7 cellular contexts compared by ENCODE assay signal in the genomic region with DNA sequence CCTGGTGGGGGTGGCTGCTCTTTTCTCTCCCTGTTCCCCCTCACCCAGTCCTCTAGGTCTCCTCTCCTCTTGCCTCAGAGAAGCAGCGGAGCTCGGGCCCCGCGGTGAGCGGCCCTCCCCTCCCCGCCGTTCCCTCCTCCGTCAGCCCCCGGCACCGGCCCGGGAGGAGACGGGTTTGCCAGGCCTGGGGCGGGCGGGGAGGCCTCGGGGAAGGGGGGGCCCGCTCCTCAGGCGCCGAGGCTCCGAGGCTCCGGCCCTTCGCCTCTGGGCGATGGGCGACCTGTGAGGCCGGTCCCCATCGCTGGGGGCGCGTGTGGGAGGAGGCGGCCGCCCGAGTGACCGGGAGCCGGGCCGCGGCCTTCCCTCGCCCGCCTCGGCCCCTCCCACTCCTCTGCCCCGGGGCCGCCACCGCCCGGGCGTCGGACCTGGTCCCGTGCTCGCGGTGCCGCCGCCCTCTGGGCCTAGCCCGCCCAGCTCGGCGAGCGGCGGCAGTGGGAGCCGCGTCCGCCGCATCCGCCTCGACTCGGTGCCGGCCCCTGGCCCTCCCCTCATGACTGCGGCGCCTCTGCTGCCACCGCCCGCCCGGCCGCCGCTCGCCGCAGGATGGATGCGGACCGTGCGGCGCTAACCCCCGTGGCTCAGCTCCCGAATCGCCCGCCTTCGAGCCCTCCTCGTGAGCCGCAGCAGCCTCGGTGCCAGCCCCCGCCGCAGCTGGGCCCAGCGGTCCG. TPM values are rescaled to one million over a fixed set of nuclear protein-coding genes. Genes with fewer than 3 reads are reported as not detected.
DNase-seq lines count a peak whose midpoint lies in the region; ATAC-seq and TF ChIP-seq lines count a peak whose summit lies in the region.

No MANE protein-coding gene starts in this region.

- H3K36me3 Mint-ChIP-seq in IgD-negative memory B cell: no peaks in the 10 kb centered on the region

- DNase-seq in GM12864 (ENCODE audit: low read depth) (no peak), epithelial cell of proximal tubule (ENCODE audit: low read depth) (no peak), thyroid gland (peak; percentile 66 to 68)
- peak; percentile 33 for DNase-seq in activated CD4-positive, alpha-beta T cell treated with anti-CD3 and anti-CD28 coated beads, Interleukin-2, amount 50 U/mL, for 1 hour

- peak overlapping the region; percentile 96 to 98 (median 98) for H3K27ac ChIP-seq in thyroid gland

- peaks cover 16 to 32% (median 21%) of the 10 kb centered on the region in 3 donors for H3K4me1 Mint-ChIP-seq in IgD-negative memory B cell

- H3K36me3 ChIP-seq in mucosa of stomach (ENCODE audit: control insufficient read depth, insufficient read depth, low read length) (no peaks in the 10 kb centered on the region), thyroid gland (no peaks in the 10 kb centered on the region)

- H3K27me3 ChIP-seq in mucosa of stomach (ENCODE audit: control insufficient read depth, insufficient read depth, low read length) (no peaks in the 10 kb centered on the region), thyroid gland (no peaks in the 10 kb centered on the region)

- peak in 1 of 2 donors; percentile 51 for TF ChIP-seq POLR2A in thyroid gland (IDR thresholded peaks at IDR 0.05)

- no CpG with 5 or more reads among the region's 86 CpGs for WGBS in thyroid gland, 2 donors

- no peaks in the 10 kb centered on the region for H3K9me3 Mint-ChIP-seq in IgD-negative memory B cell

- TF ChIP-seq CTCF in GM12864 (IDR thresholded peaks at IDR 0.05; ENCODE audit: low read depth, low read length, missing control alignments): peak; percentile 18
- TF ChIP-seq CTCF in epithelial cell of proximal tubule (conservative IDR thresholded peaks at IDR 0.05; ENCODE audit: low read depth, low read length): no peak
- peak in 4 of 6 experiments; percentile 11 to 23 (median 13) for TF ChIP-seq CTCF in thyroid gland (IDR thresholded peaks at IDR 0.05)

- H3K27ac Mint-ChIP-seq in IgD-negative memory B cell: peak overlapping the region in 2 of 3 donors; percentile 85 to 95

- H3K9me3 ChIP-seq in mucosa of stomach (ENCODE audit: control insufficient read depth, low read length) (no peaks in the 10 kb centered on the region), thyroid gland (no peaks in the 10 kb centered on the region)

- H3K9ac ChIP-seq in mucosa of stomach (ENCODE audit: low read length): peak overlapping the region; percentile 89

- H3K4me3 Mint-ChIP-seq in IgD-negative memory B cell: peak overlapping the region; percentile 90 to 99 (median 96)

- intact Hi-C loops in thyroid gland (cut with DNase I): loop anchor here (5.0 to 10.0 kb wide), 3 partner anchors 62 to 186 kb away; no protein-coding TSS in a partner anchor

- H3K4me1 ChIP-seq in mucosa of stomach (ENCODE audit: control insufficient read depth, insufficient read depth, low read length): peaks cover 22% of the 10 kb centered on the region
- peaks cover 21 to 29% of the 10 kb centered on the region in 2 donors for H3K4me1 ChIP-seq in thyroid gland

- no peaks in the 10 kb centered on the region for H3K27me3 Mint-ChIP-seq in IgD-negative memory B cell

- H3K4me3 ChIP-seq in GM12864 (ENCODE audit: low read depth, low read length) (peak overlapping the region; percentile 87), epithelial cell of proximal tubule (ENCODE audit: low read depth, low read length) (peak overlapping the region; percentile 89), mucosa of stomach (ENCODE audit: low read length) (peak overlapping the region; percentile 23), thyroid gland (replicated peaks in 1 of 3) (peak overlapping the region; percentile 76 to 96 (median 85))

- peak; percentile 18 for ATAC-seq in GM21576 (IDR thresholded peaks at IDR 0.05; ENCODE audit: unreplicated experiment)

RNA-seq across cellular contexts. Expression of a gene that starts 0.5 kb away (rescaled TPM):
- polyA plus RNA-seq in IgD-negative memory B cell: 47.0 TPM
- total RNA-seq in epithelial cell of proximal tubule: 27.7 and 53.4 TPM in 2 replicates
- total RNA-seq in thyroid gland: 100 to 1,000 TPM in 2 of 4 donors, 10 to 100 TPM in 2; 90.0 to 211 (median 109) TPM

Comparison
In these comparisons a context has a peak if more than half of its experiments do, and no peak if none do; other contexts are left out.
1. DNase-seq: peak in activated CD4-positive, alpha-beta T cell treated with anti-CD3 and anti-CD28 coated beads, Interleukin-2, amount 50 U/mL, for 1 hour (single experiment) and thyroid gland (2 of 2); none in GM12864 (single experiment) and epithelial cell of proximal tubule (single experiment).
2. H3K4me3 ChIP-seq: peak in every context shown above with its lines; median percentile 89 in epithelial cell of proximal tubule; 87 in GM12864; 85 in thyroid gland; 23 in mucosa of stomach.